ENCODE assay signal across 19 cellular contexts in the genomic region with DNA sequence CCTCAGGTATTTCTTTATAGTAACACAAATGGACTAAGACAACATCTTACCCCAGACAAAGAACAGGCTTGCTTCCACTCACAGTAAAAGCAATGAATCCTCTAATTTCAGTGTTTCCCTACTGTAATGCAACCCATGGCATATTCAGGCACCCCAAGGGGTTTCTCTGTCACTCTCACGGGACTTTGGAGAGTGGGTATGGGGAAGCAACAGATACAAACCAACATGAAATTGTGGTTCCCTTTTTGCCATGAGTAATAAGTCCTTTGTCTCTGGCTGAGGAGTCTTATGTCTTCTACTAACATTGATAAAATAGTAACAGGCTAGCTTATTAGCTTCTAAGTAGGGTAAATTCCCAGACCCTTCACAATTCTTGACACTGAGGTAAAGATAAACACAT. TPM values are rescaled to one million over a fixed set of nuclear protein-coding genes. Genes with fewer than 3 reads are reported as not detected.
A peak's percentile ranks its signal among the peaks of the same experiment; 100 is the strongest.
DNase-seq lines count a peak whose midpoint lies in the region; ATAC-seq lines count a peak whose summit lies in the region.
"Had no signal": no experiment of that assay in that cellular context is flagged by ENCODE, and none has a peak within 500 bp of the region (broad histone marks: within the 10 kb centered on the region; RNA-seq: fewer than 3 reads in every experiment).

No MANE protein-coding gene starts in this region.

- WGBS in thymus: 31% methylated on average over 1 of the region's 1 CpG

- CTCF ChIA-PET in activated CD8-positive, alpha-beta memory T cell treated with anti-CD3 and anti-CD28 coated beads, Interleukin-2, amount 10 ng/mL, durations not matched to agents 7 days and 5 days (lab: Charles Lee): interaction anchor here (1.0 to 4.7 kb wide), 6 partner anchors 12 to 406 kb away, joined by 3 to 38 read pairs (median 4); no protein-coding TSS in a partner anchor

- H3K4me3 ChIP-seq in thymus (ENCODE audit: low read length): no peak overlapping the region
- H3K4me3 ChIP-seq: K562, pancreas, thyroid gland had no signal

- peaks cover 11% of the 10 kb centered on the region for H3K9me3 Mint-ChIP-seq in activated CD8-positive, alpha-beta memory T cell treated with anti-CD3 and anti-CD28 coated beads, Interleukin-2, amount 10 ng/mL, durations not matched to agents 7 days and 5 days (ENCODE audit: low read depth)
- H3K9me3 Mint-ChIP-seq in immature natural killer cell: no peaks in the 10 kb centered on the region
- H3K9me3 Mint-ChIP-seq: endodermal cell had no signal

- DNase-seq in activated CD8-positive, alpha-beta memory T cell treated with anti-CD3 and anti-CD28 coated beads, Interleukin-2, amount 10 ng/mL, durations not matched to agents 7 days and 5 days: no peak
- DNase-seq in activated CD8-positive, alpha-beta memory T cell treated with anti-CD3 and anti-CD28 coated beads, Interleukin-2, amount 50 U/mL, for 48 hours: no peak
- peak; percentile 37 for DNase-seq in NOMO-1 treated with dmso at 0.1 percent for 144 hours (lab: John Stamatoyannopoulos, UW; ENCODE audit: unreplicated experiment)
- no peak for DNase-seq in immature natural killer cell
- DNase-seq in ureter (ENCODE audit: low spot score): no peak
- DNase-seq in NCI-H146 (lab: John Stamatoyannopoulos, UW): no peak
- DNase-seq in NCI-H2029 (lab: John Stamatoyannopoulos, UW): no peak
- DNase-seq: amniotic stem cell; Caco-2; endodermal cell; hippocampal formation; NCI-H1436; pancreas; stimulated activated CD4-positive, alpha-beta T cell treated with anti-CD3 and anti-CD28 coated beads, Interleukin-4, amount 100 ng/mL, for 1 hour; stimulated activated CD8-positive, alpha-beta memory T cell treated with anti-CD3 and anti-CD28 coated beads, Interleukin-4, amount 100 ng/mL, for 48 hours; thyroid gland had no signal

- ATAC-seq in activated CD8-positive, alpha-beta memory T cell treated with anti-CD3 and anti-CD28 coated beads, Interleukin-2, amount 10 ng/mL, durations not matched to agents 7 days and 5 days: no peak
- ATAC-seq: K562 had no signal

- H3K36me3 Mint-ChIP-seq in activated CD8-positive, alpha-beta memory T cell treated with anti-CD3 and anti-CD28 coated beads, Interleukin-2, amount 10 ng/mL, durations not matched to agents 7 days and 5 days: peaks cover 41% of the 10 kb centered on the region
- H3K36me3 Mint-ChIP-seq in immature natural killer cell: peaks cover 0 to 15% (median 4%) of the 10 kb centered on the region in 3 donors

- peak overlapping the region; percentile 33 for H3K27ac Mint-ChIP-seq in activated CD8-positive, alpha-beta memory T cell treated with anti-CD3 and anti-CD28 coated beads, Interleukin-2, amount 10 ng/mL, durations not matched to agents 7 days and 5 days
- peak overlapping the region; percentile 97 to 99 (median 99) for H3K27ac Mint-ChIP-seq in immature natural killer cell
- H3K27ac Mint-ChIP-seq: activated T-helper 1 cell treated with anti-CD3 and anti-CD28 coated beads, Interleukin-12 subunit alpha, Interleukin-12 subunit beta, Interleukin-2, Interleukin-4 antibody, amounts not matched to agents 30 ng/mL and 10 ng/mL and 1 ng/mL, durations not matched to agents 14 hours and 24 hours and 36 hours; endodermal cell had no signal

- no peaks in the 10 kb centered on the region for H3K27me3 ChIP-seq in thymus (ENCODE audit: control insufficient read depth, insufficient read depth)
- H3K27me3 ChIP-seq: pancreas, thyroid gland had no signal

- no peaks in the 10 kb centered on the region for H3K27me3 Mint-ChIP-seq in activated CD8-positive, alpha-beta memory T cell treated with anti-CD3 and anti-CD28 coated beads, Interleukin-2, amount 10 ng/mL, durations not matched to agents 7 days and 5 days
- H3K27me3 Mint-ChIP-seq in immature natural killer cell (ENCODE audit: low read depth in 3 of 3): peaks cover 5 to 24% (median 16%) of the 10 kb centered on the region in 3 donors

- H3K36me3 ChIP-seq in thymus (ENCODE audit: control insufficient read depth, insufficient read depth): no peaks in the 10 kb centered on the region
- H3K36me3 ChIP-seq: pancreas, thyroid gland had no signal

- H3K4me1 Mint-ChIP-seq in activated CD8-positive, alpha-beta memory T cell treated with anti-CD3 and anti-CD28 coated beads, Interleukin-2, amount 10 ng/mL, durations not matched to agents 7 days and 5 days: peaks cover 62% of the 10 kb centered on the region
- H3K4me1 Mint-ChIP-seq in immature natural killer cell: peaks cover 74 to 75% of the 10 kb centered on the region in 2 donors
- H3K4me1 Mint-ChIP-seq: endodermal cell had no signal

- H3K27ac ChIP-seq in thymus (ENCODE audit: low read depth): peak overlapping the region; percentile 18
- H3K27ac ChIP-seq: pancreas, thyroid gland had no signal

- peaks cover 13% of the 10 kb centered on the region for H3K4me1 ChIP-seq in thymus (ENCODE audit: control insufficient read depth, insufficient read depth, low read length)
- H3K4me1 ChIP-seq: Caco-2, pancreas, thyroid gland had no signal

- no peaks in the 10 kb centered on the region for H3K9me3 ChIP-seq in thymus (ENCODE audit: control insufficient read depth)
- H3K9me3 ChIP-seq: pancreas, thyroid gland had no signal

- no peak overlapping the region for H3K4me3 Mint-ChIP-seq in activated CD8-positive, alpha-beta memory T cell treated with anti-CD3 and anti-CD28 coated beads, Interleukin-2, amount 10 ng/mL, durations not matched to agents 7 days and 5 days
- peak overlapping the region; percentile 83 to 89 (median 87) for H3K4me3 Mint-ChIP-seq in immature natural killer cell
- H3K4me3 Mint-ChIP-seq: endodermal cell had no signal

RNA-seq across cellular contexts. Expression of gene AOAH, which starts 51.4 kb away (rescaled TPM):
- 10 to 100 TPM; 44.5 to 48.8 TPM for total RNA-seq in activated CD8-positive, alpha-beta memory T cell treated with anti-CD3 and anti-CD28 coated beads, Interleukin-2, amount 10 ng/mL, durations not matched to agents 7 days and 5 days
- polyA plus RNA-seq in immature natural killer cell (100 to 1,000 TPM; 288 to 385 (median 331) TPM), thymus (47.1 TPM)
- total RNA-seq in ureter: 12.3 TPM
- total RNA-seq: Caco-2, K562 had no signal
- polyA plus RNA-seq: K562 had no signal
